Comparison of ENCODE assay signal across 8 cellular contexts in the genomic region with DNA sequence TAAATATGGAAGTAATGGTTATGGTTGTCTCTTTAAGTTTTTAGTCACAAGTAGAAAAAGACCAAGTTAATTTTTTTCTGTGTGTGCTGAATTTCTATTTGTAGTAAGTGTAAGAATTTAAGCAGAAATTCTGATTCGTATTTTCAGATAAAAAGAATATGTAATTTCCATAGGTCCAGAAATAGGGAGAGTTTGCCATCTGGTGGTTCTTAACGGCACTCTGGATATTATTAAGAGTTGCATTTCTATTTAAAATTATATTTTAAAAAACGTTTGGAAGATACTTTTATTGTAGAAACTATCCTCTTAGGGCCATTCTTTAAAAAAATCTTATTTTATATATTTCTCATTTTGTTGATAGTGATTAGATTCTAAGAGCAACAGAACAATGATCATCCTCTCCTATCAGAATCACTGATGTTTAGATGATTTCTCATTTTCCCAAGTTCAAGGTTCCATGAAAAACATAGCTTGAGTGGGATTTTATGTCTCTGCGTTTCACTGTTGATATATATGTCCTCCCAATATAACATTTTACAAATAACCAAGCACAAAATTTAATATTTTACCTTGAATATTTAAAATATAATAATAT.
A peak's percentile ranks its signal among the peaks of the same experiment; 100 is the strongest.
DNase-seq lines count a peak whose midpoint lies in the region; ATAC-seq, FAIRE-seq and TF ChIP-seq lines count a peak whose summit lies in the region.

No MANE protein-coding gene starts in this region.

- in situ Hi-C loops in GM12878 (cut with MboI): loop anchor here (5.0 kb wide), 1 partner anchor 161 kb away; no protein-coding TSS in a partner anchor

- 12% methylated on average over 4 of the region's 4 CpGs for WGBS in GM12878 (ENCODE audit: insufficient coverage, insufficient replicate concordance, low lambda C conversion rate, missing lambda C conversion rate)

- FAIRE-seq in GM12878 (lab: Jason Lieb, UNC): no peak

- H3K4me3 Mint-ChIP-seq in CD14-positive monocyte: no peak overlapping the region
- H3K4me3 Mint-ChIP-seq in activated naive CD4-positive, alpha-beta T cell treated with anti-CD3 and anti-CD28 coated beads for 36 hours: no peak overlapping the region

- H4K20me1 ChIP-seq in GM12878 (ENCODE audit: control insufficient read depth, insufficient read depth): no peaks in the 10 kb centered on the region

- H3K4me3 ChIP-seq in GM12878 (no peak overlapping the region), lower lobe of right lung (no peak overlapping the region)

- H3K4me1 ChIP-seq in GM12878 (ENCODE audit: control insufficient read depth, insufficient read depth, low read length) (peaks cover 16% of the 10 kb centered on the region), lower lobe of right lung (no peaks in the 10 kb centered on the region)

- ATAC-seq in GM12878 (peak; percentile 51; the same call in 2 of the 3 replicates), lower lobe of right lung (no peak), HG02870 (IDR thresholded peaks at IDR 0.05; ENCODE audit: unreplicated experiment) (no peak)

- intact Hi-C loops in CD14-positive monocyte (cut with micrococcal nuclease): loop anchor here in 1 of 2 donors (10.0 kb wide), 1 partner anchor 52 kb away; no protein-coding TSS in a partner anchor
- intact Hi-C loops in GM12878 (cut with micrococcal nuclease; ENCODE audit: unreplicated experiment): loop anchor here (1.0 to 2.0 kb wide), 3 partner anchors 86 to 302 kb away; no protein-coding TSS in a partner anchor
- intact Hi-C loops in lower lobe of right lung (cut with DNase I): loop anchor here (10.0 kb wide), 1 partner anchor 158 kb away; no protein-coding TSS in a partner anchor
- intact Hi-C loops in activated naive CD4-positive, alpha-beta T cell treated with anti-CD3 and anti-CD28 coated beads for 36 hours (cut with micrococcal nuclease): loop anchor here (1.0 to 10.0 kb wide), 2 partner anchors 302 to 548 kb away; no protein-coding TSS in a partner anchor

- no peaks in the 10 kb centered on the region for H3K79me2 ChIP-seq in GM12878 (ENCODE audit: control insufficient read depth, insufficient read depth, low read length)

- H3K4me2 ChIP-seq in GM12878 (ENCODE audit: control insufficient read depth, insufficient read depth): no peak overlapping the region

- no peak overlapping the region for H2AFZ ChIP-seq in GM12878 (ENCODE audit: control insufficient read depth, low read depth, low read length)

- TF ChIP-seq RAD21 in GM12878 (IDR thresholded peaks at IDR 0.05; ENCODE audit: insufficient read depth, low read depth, low read length): peak; percentile 78

- H3K27me3 Mint-ChIP-seq in CD14-positive monocyte (ENCODE audit: low read depth in 3 of 3): no peaks in the 10 kb centered on the region
- no peaks in the 10 kb centered on the region for H3K27me3 Mint-ChIP-seq in activated naive CD4-positive, alpha-beta T cell treated with anti-CD3 and anti-CD28 coated beads for 36 hours (ENCODE audit: low read depth)

- no peak overlapping the region for H3K9ac ChIP-seq in GM12878 (ENCODE audit: control insufficient read depth, insufficient read depth, low read length)

- BruUV-seq in GM12878 (replicated peaks; lab: Mats Ljungman, UMichigan): no TSS peak

- CTCF ChIA-PET in GM12878 (lab: Yijun Ruan, JAX): interaction anchor here (0.6 to 4.7 kb wide), 26 partner anchors 9 to 323 kb away, joined by 3 to 64 read pairs (median 5); a partner anchor contains a TSS
- CTCF ChIA-PET in activated naive CD4-positive, alpha-beta T cell treated with anti-CD3 and anti-CD28 coated beads for 36 hours (lab: Charles Lee): no interaction called here

- POLR2A ChIA-PET in GM12878 (lab: Charles Lee): interaction anchor here (0.5 kb wide), 1 partner anchor 905 kb away, joined by 3 read pairs; no protein-coding TSS in a partner anchor

- H3K4me1 Mint-ChIP-seq in CD14-positive monocyte: no peaks in the 10 kb centered on the region
- no peaks in the 10 kb centered on the region for H3K4me1 Mint-ChIP-seq in activated naive CD4-positive, alpha-beta T cell treated with anti-CD3 and anti-CD28 coated beads for 36 hours (ENCODE audit: low read depth)

- no peak for TF ChIP-seq EP300 in GM12878 (IDR thresholded peaks at IDR 0.05; ENCODE audit: borderline replicate concordance in 1 of 2, control insufficient read depth in 1 of 2, low read depth in 2 of 2, low read length in 2 of 2)

- H3K27ac Mint-ChIP-seq in CD14-positive monocyte: no peak overlapping the region
- no peak overlapping the region for H3K27ac Mint-ChIP-seq in activated naive CD4-positive, alpha-beta T cell treated with anti-CD3 and anti-CD28 coated beads for 36 hours

- H3K36me3 Mint-ChIP-seq in CD14-positive monocyte: peaks cover 78 to 85% of the 10 kb centered on the region in 2 donors
- H3K36me3 Mint-ChIP-seq in activated naive CD4-positive, alpha-beta T cell treated with anti-CD3 and anti-CD28 coated beads for 36 hours (ENCODE audit: low read depth): no peaks in the 10 kb centered on the region

- H3K27ac ChIP-seq in GM12878 (ENCODE audit: control insufficient read depth, insufficient read depth) (no peak overlapping the region), lower lobe of right lung (no peak overlapping the region)

- no peaks in the 10 kb centered on the region for H3K9me3 Mint-ChIP-seq in CD14-positive monocyte
- H3K9me3 Mint-ChIP-seq in activated naive CD4-positive, alpha-beta T cell treated with anti-CD3 and anti-CD28 coated beads for 36 hours: no peaks in the 10 kb centered on the region

- H3K9me3 ChIP-seq in GM12878 (replicated peaks; ENCODE audit: control insufficient read depth, insufficient read depth, low read length): no peaks in the 10 kb centered on the region
- H3K9me3 ChIP-seq in lower lobe of right lung: no peaks in the 10 kb centered on the region

- TF ChIP-seq CTCF in CD14-positive monocyte (IDR thresholded peaks at IDR 0.05): peak; percentile 29
- TF ChIP-seq CTCF in GM12878 (IDR thresholded peaks at IDR 0.05 in 2 of 3, conservative IDR thresholded peaks at IDR 0.05 in 1 of 3; ENCODE audit: control insufficient read depth in 2 of 3, extremely low read depth in 1 of 3, insufficient read depth in 1 of 3, low read depth in 3 of 3, low read length in 3 of 3): peak; percentile 13 to 54 (median 26); a peak in 2 of 6 replicates
- peak; percentile 19 for TF ChIP-seq CTCF in lower lobe of right lung (IDR thresholded peaks at IDR 0.05)

- H3K36me3 ChIP-seq in GM12878 (ENCODE audit: control insufficient read depth in 2 of 2, insufficient read depth in 2 of 2, low read length in 1 of 2) (no peaks in the 10 kb centered on the region), lower lobe of right lung (peaks cover 86% of the 10 kb centered on the region)

- no peak for DNase-seq in CD14-positive monocyte (ENCODE audit: low spot score)
- peak; percentile 15 for DNase-seq in LHCN-M2 (ENCODE audit: low read depth)
- DNase-seq in GM12878 (ENCODE audit: low read depth, low spot score): no peak
- DNase-seq in lower lobe of right lung: no peak
- no peak for DNase-seq in stimulated activated naive CD4-positive, alpha-beta T cell treated with Interleukin-2 at 50 U/mL for 16 hours (lab: John Stamatoyannopoulos, UW)
- no peak for DNase-seq in activated CD4-positive, alpha-beta T cell treated with anti-CD3 and anti-CD28 coated beads, Interleukin-2, amount 50 U/mL, for 4 hours
- DNase-seq in activated naive CD4-positive, alpha-beta T cell treated with anti-CD3 and anti-CD28 coated beads for 36 hours: no peak

- H3K27me3 ChIP-seq in GM12878 (replicated peaks in 1 of 2; ENCODE audit: control insufficient read depth in 2 of 2, insufficient read depth in 2 of 2, low read length in 1 of 2): peaks cover 0 to 2% of the 10 kb centered on the region in 2 experiments; a peak in 1 of 4 replicates
- H3K27me3 ChIP-seq in lower lobe of right lung (ENCODE audit: low read depth): no peaks in the 10 kb centered on the region

- SMC1A ChIA-PET in GM12878 (lab: Charles Lee; ENCODE audit: uncharacterized antibody, unreplicated experiment): interaction anchor here (0.7 to 5.3 kb wide), 36 partner anchors 9 to 302 kb away, joined by 3 to 66 read pairs (median 7); no protein-coding TSS in a partner anchor

- no peak for TF ChIP-seq POLR2A in GM12878 (IDR thresholded peaks at IDR 0.05; ENCODE audit: low read depth, low read length)

- RAD21 ChIA-PET in GM12878 (lab: Charles Lee; ENCODE audit: unreplicated experiment): interaction anchor here (0.8 to 6.6 kb wide), 26 partner anchors 45 to 692 kb away, joined by 3 to 72 read pairs (median 6); a partner anchor contains a TSS

TF ChIP-seq in GM12878, 131 proteins besides CTCF, POLR2A, EP300 and RAD21:
- TF ChIP-seq, protein P1, sequence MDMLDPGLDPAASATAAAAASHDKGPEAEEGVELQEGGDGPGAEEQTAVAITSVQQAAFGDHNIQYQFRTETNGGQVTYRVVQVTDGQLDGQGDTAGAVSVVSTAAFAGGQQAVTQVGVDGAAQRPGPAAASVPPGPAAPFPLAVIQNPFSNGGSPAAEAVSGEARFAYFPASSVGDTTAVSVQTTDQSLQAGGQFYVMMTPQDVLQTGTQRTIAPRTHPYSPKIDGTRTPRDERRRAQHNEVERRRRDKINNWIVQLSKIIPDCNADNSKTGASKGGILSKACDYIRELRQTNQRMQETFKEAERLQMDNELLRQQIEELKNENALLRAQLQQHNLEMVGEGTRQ (IDR thresholded peaks at IDR 0.05; ENCODE audit: borderline replicate concordance, low read depth, low read length): no peak
- TF ChIP-seq SMC3 (IDR thresholded peaks at IDR 0.05; ENCODE audit: borderline replicate concordance, low read length): peak; percentile 77; the same call in 1 of the 2 replicates
